1 cellular context compared by ENCODE assay signal in genomic region chr2:152588911-152589310, GRCh38.
A peak's percentile ranks its signal among the peaks of the same experiment; 100 is the strongest.
TF ChIP-seq lines count a peak whose summit lies in the region.

No MANE protein-coding gene starts in this region.

TF ChIP-seq in GM12878, 131 proteins besides CTCF, POLR2A, EP300 and RAD21:
- TF ChIP-seq E2F4 (IDR thresholded peaks at IDR 0.05; ENCODE audit: low read depth, low read length) (no peak), EGR1 (IDR thresholded peaks at IDR 0.05; ENCODE audit: borderline replicate concordance in 1 of 2, low read depth in 2 of 2, low read length in 2 of 2) (no peak), FOXK2 (IDR thresholded peaks at IDR 0.05) (no peak), IRF3 (IDR thresholded peaks at IDR 0.05) (no peak), SPI1 (IDR thresholded peaks at IDR 0.05; ENCODE audit: borderline replicate concordance, insufficient read depth, low read depth, low read length) (0 out of 2 replicates have a peak, but pooled peaks have one; percentile 3), ZNF384 (IDR thresholded peaks at IDR 0.05; ENCODE audit: borderline replicate concordance, low read depth, low read length) (0 out of 2 replicates have a peak, but pooled peaks have one; percentile 26)
